Comparison of ENCODE assay signal across 9 cellular contexts in genomic region chr11:120547871-120548681, GRCh38. TPM values are rescaled to one million over a fixed set of nuclear protein-coding genes. Genes with fewer than 3 reads are reported as not detected.
DNase-seq lines count a peak whose midpoint lies in the region; ATAC-seq and TF ChIP-seq lines count a peak whose summit lies in the region.
"Had no signal": no experiment of that assay in that cellular context is flagged by ENCODE, and none has a peak within 500 bp of the region (broad histone marks: within the 10 kb centered on the region; RNA-seq: fewer than 3 reads in every experiment).

No MANE protein-coding gene starts in this region.

- POLR2A ChIA-PET in WTC11 (lab: Charles Lee) = interaction anchor here (0.6 kb wide), 1 partner anchor 16 kb away, joined by 3 read pairs; no protein-coding TSS in a partner anchor

- no peaks in the 10 kb centered on the region for H3K9me3 Mint-ChIP-seq in WTC11
- H3K9me3 Mint-ChIP-seq: activated naive CD4-positive, alpha-beta T cell treated with anti-CD3 and anti-CD28 coated beads, Interleukin-2, amount 50 U/mL, for 24 hours had no signal

- peak; percentile 95 for DNase-seq in AG20443 (ENCODE audit: low spot score)
- peak; percentile 68 for DNase-seq in NB4 (ENCODE audit: low read depth)
- no peak for DNase-seq in WTC11 (ENCODE audit: low spot score)
- DNase-seq in cardiac septum (ENCODE audit: low spot score) = peak; percentile 92
- peak; percentile 97 for DNase-seq in renal cortical epithelial cell (ENCODE audit: low read depth)
- no peak for DNase-seq in GM19238 (ENCODE audit: insufficient read length, low spot score)
- DNase-seq in NOMO-1 treated with dmso at 0.1 percent for 144 hours (lab: John Stamatoyannopoulos, UW; ENCODE audit: unreplicated experiment) = no peak

- H3K27me3 Mint-ChIP-seq in WTC11 (ENCODE audit: low read depth) = peaks cover 2% of the 10 kb centered on the region
- H3K27me3 Mint-ChIP-seq: activated naive CD4-positive, alpha-beta T cell treated with anti-CD3 and anti-CD28 coated beads, Interleukin-2, amount 50 U/mL, for 24 hours had no signal

- no peak overlapping the region for H3K4me3 Mint-ChIP-seq in WTC11
- H3K4me3 Mint-ChIP-seq: activated naive CD4-positive, alpha-beta T cell treated with anti-CD3 and anti-CD28 coated beads, Interleukin-2, amount 50 U/mL, for 24 hours had no signal

- CTCF ChIA-PET in WTC11 (lab: Charles Lee) = interaction anchor here (0.6 to 3.0 kb wide), 16 partner anchors 9 to 381 kb away, joined by 3 to 11 read pairs (median 4); partner anchors contain the start of gene GRIK4

- H3K27ac Mint-ChIP-seq in WTC11 = peak overlapping the region; percentile 2; the same call in 1 of the 2 replicates
- H3K27ac Mint-ChIP-seq: activated naive CD4-positive, alpha-beta T cell treated with anti-CD3 and anti-CD28 coated beads, Interleukin-2, amount 50 U/mL, for 24 hours had no signal

- intact Hi-C loops in cardiac septum (cut with DNase I) = loop anchor here (5.0 kb wide), 1 partner anchor 211 kb away; the partner anchor contains the start of gene ARHGEF12

- no peaks in the 10 kb centered on the region for H3K36me3 Mint-ChIP-seq in WTC11
- H3K36me3 Mint-ChIP-seq: activated naive CD4-positive, alpha-beta T cell treated with anti-CD3 and anti-CD28 coated beads, Interleukin-2, amount 50 U/mL, for 24 hours had no signal

- peaks cover 53% of the 10 kb centered on the region for H3K4me1 Mint-ChIP-seq in WTC11
- H3K4me1 Mint-ChIP-seq: activated naive CD4-positive, alpha-beta T cell treated with anti-CD3 and anti-CD28 coated beads, Interleukin-2, amount 50 U/mL, for 24 hours had no signal

- H3K4me3 ChIP-seq in NB4 (ENCODE audit: low read depth, low read length) = no peak overlapping the region

- ATAC-seq in WTC11 = peak; percentile 40
- ATAC-seq in HG03565 (IDR thresholded peaks at IDR 0.05; ENCODE audit: unreplicated experiment) = no peak

- no peak for TF ChIP-seq POLR2A in NB4 (IDR thresholded peaks at IDR 0.05; ENCODE audit: extremely low read depth, insufficient read length)

- TF ChIP-seq CTCF in NB4 (IDR thresholded peaks at IDR 0.05; ENCODE audit: low read depth, low read length) (peak; percentile 20), WTC11 (IDR thresholded peaks at IDR 0.05) (no peak)

TF ChIP-seq in WTC11, 78 proteins besides CTCF, POLR2A, EP300 and RAD21:
- no peak for TF ChIP-seq RELA (CRISPR knock-in tag; IDR thresholded peaks at IDR 0.05; ENCODE audit: borderline replicate concordance)
- TF ChIP-seq CREB1 (CRISPR knock-in tag; IDR thresholded peaks at IDR 0.05) = no peak
- peak; percentile 70; the same call in 1 of the 2 replicates for TF ChIP-seq GABPB1 (CRISPR knock-in tag; IDR thresholded peaks at IDR 0.05)
- TF ChIP-seq ZNF317 (CRISPR knock-in tag; IDR thresholded peaks at IDR 0.05; ENCODE audit: borderline replicate concordance, low read depth) = no peak
- no peak for TF ChIP-seq GRHL2 (CRISPR knock-in tag; IDR thresholded peaks at IDR 0.05; ENCODE audit: insufficient replicate concordance, severe bottlenecking)
- no peak for TF ChIP-seq SP1 (CRISPR knock-in tag; conservative IDR thresholded peaks at IDR 0.05)

RNA-seq across cellular contexts. Expression of gene GRIK4, which starts 36.5 kb away (rescaled TPM):
- total RNA-seq in WTC11 (2021) (2.9 to 3.6 TPM (median 3.3 TPM) in 3 replicates), cardiac septum (0.40 TPM), renal cortical epithelial cell (under 0.01 TPM in 1 of 2 replicates, not detected in the other)

Comparison
In these comparisons a context has a peak if more than half of its experiments do, and no peak if none do; other contexts are left out.
1. DNase-seq: peak in AG20443 (single experiment), NB4 (single experiment), cardiac septum (single experiment) and renal cortical epithelial cell (single experiment); none in WTC11 (single experiment), GM19238 (single experiment) and NOMO-1 treated with dmso at 0.1 percent for 144 hours (single experiment).